In the genomic region with DNA sequence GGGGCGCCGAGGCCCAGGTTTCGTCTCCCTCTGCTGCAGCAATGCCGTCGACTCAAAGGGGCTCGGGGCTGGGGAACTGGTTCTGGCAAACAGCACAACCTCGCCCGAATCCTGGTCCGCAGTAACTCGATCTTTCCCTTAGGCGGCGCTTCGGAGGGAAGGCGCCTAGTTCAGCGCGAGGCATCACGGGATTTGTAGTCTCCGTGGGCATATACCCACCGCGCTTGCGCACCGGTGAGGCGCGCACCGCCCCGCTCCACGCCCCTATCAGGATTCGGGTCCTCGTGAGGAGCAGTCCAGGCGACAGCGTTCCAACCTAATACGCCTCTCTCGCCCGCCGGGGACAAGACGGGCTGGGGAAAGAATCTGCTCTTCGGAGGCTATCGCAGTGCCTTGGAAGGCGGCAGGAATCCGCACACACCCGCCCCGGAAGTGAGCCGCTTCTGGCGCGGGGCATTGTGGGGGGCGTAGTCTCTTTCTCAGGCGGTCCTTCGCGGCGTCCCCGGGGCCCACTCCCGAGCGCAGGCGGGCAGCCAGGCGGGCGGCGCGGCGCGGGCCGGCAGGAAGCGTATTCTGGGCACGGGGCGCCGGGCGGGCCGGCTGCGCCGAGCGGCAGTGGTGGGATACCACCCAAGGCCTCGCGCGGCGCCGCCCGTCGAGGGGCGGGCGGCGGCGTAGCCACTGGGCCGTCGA, we compare ENCODE assay signal across 8 cellular contexts. TPM values are rescaled to one million over a fixed set of nuclear protein-coding genes. Genes with fewer than 3 reads are reported as not detected.
DNase-seq lines count a peak whose midpoint lies in the region; ATAC-seq and TF ChIP-seq lines count a peak whose summit lies in the region.

A gene (plus strand): TSS at position 505 of the 693 bp plus-strand sequence. CDS start 235 bp downstream, outside the sequence.

- peaks cover 37% of the 10 kb centered on the region for H3K79me2 ChIP-seq in SK-N-SH (ENCODE audit: insufficient read depth)

- H3K27ac ChIP-seq in SK-N-SH (ENCODE audit: low read depth in 2 of 2, low read length in 1 of 2) (peak within 1 kb of the TSS; percentile 98 to 99), suprapubic skin (peak within 1 kb of the TSS; percentile 99)

- peak within 1 kb of the TSS; percentile 77 to 97 for H3K4me3 ChIP-seq in SK-N-SH (ENCODE audit: low read depth in 2 of 2, low read length in 1 of 2)
- peak within 1 kb of the TSS; percentile 88 for H3K4me3 ChIP-seq in suprapubic skin

- peak within 1 kb of the TSS; percentile 97 for H2AFZ ChIP-seq in SK-N-SH (ENCODE audit: low read depth)

- peak; percentile 95 for TF ChIP-seq CTCF in GM10266 (IDR thresholded peaks at IDR 0.05; ENCODE audit: control insufficient read depth, insufficient read depth, low read depth, missing control alignments)
- peak; percentile 64 for TF ChIP-seq CTCF in SK-N-SH (IDR thresholded peaks at IDR 0.05)
- peak; percentile 72 to 96 for TF ChIP-seq CTCF in suprapubic skin (IDR thresholded peaks at IDR 0.05)

- CTCF ChIA-PET in SK-N-SH (lab: Yijun Ruan, JAX): interaction anchor here (1.0 to 6.3 kb wide), 9 partner anchors 9 to 321 kb away, joined by 3 to 66 read pairs (median 5); a partner anchor contains a TSS

- TF ChIP-seq EP300 in SK-N-SH (IDR thresholded peaks at IDR 0.05; ENCODE audit: borderline replicate concordance in 1 of 2, low read depth in 1 of 2, low read length in 1 of 2) (no peak), suprapubic skin (IDR thresholded peaks at IDR 0.05) (no peak)

- DNase-seq in GM10266 (ENCODE audit: extremely low spot score) (peak; percentile 95), NCI-H1048 (lab: John Stamatoyannopoulos, UW) (peak; percentile 39), SK-N-SH (peak; percentile 94), globus pallidus (ENCODE audit: low spot score) (peak; percentile 93), occipital lobe (lab: John Stamatoyannopoulos, UW) (peak; percentile 87), suprapubic skin (ENCODE audit: low spot score in 2 of 2) (peak; percentile 96 to 98)
- peak; percentile 94 for DNase-seq in activated naive CD4-positive, alpha-beta T cell treated with anti-CD3 and anti-CD28 coated beads, Interleukin-2, amount 50 U/mL, for 16 hours

- H3K9me2 ChIP-seq in SK-N-SH: no peaks in the 10 kb centered on the region

- no peaks in the 10 kb centered on the region for H3K9me3 ChIP-seq in SK-N-SH
- H3K9me3 ChIP-seq in suprapubic skin: no peaks in the 10 kb centered on the region

- peak; percentile 39 for ATAC-seq in HG02588 (IDR thresholded peaks at IDR 0.05; ENCODE audit: unreplicated experiment)

- H3K4me1 ChIP-seq in SK-N-SH (ENCODE audit: control insufficient read depth in 1 of 2, insufficient read depth in 2 of 2, low read depth in 1 of 2, low read length in 1 of 2) (peaks cover 26 to 36% of the 10 kb centered on the region in 2 experiments), suprapubic skin (peaks cover 47% of the 10 kb centered on the region)

- H3K4me2 ChIP-seq in SK-N-SH: peak within 1 kb of the TSS; percentile 91

- TF ChIP-seq POLR2A in suprapubic skin (IDR thresholded peaks at IDR 0.05): peak; percentile 39 to 77

- POLR2A ChIA-PET in SK-N-SH (lab: Yijun Ruan, JAX): interaction anchor here (0.6 kb wide), 1 partner anchor 1246 kb away, joined by 3 read pairs; no protein-coding TSS in a partner anchor

- H3K9ac ChIP-seq in SK-N-SH: peak within 1 kb of the TSS; percentile 93

- H4K20me1 ChIP-seq in SK-N-SH (ENCODE audit: insufficient read depth): no peaks in the 10 kb centered on the region; the same call in 1 of the 2 replicates

- H3K27me3 ChIP-seq in SK-N-SH (ENCODE audit: insufficient read depth) (no peaks in the 10 kb centered on the region), suprapubic skin (no peaks in the 10 kb centered on the region)

- H3F3A ChIP-seq in SK-N-SH (replicated peaks; ENCODE audit: insufficient read depth): peaks cover 28% of the 10 kb centered on the region

- WGBS in SK-N-SH (ENCODE audit: low lambda C conversion rate): under 1% methylated on average over 30 of the region's 83 CpGs
- 2% methylated on average over 17 of the region's 83 CpGs for WGBS in suprapubic skin

- TF ChIP-seq RAD21 in SK-N-SH (IDR thresholded peaks at IDR 0.05; ENCODE audit: low read length): peak; percentile 23

- H3K36me3 ChIP-seq in SK-N-SH (replicated peaks in 1 of 2; ENCODE audit: control insufficient read depth in 1 of 2, insufficient read depth in 2 of 2, low read length in 1 of 2) (peaks cover 0 to 5% of the 10 kb centered on the region in 2 experiments), suprapubic skin (no peaks in the 10 kb centered on the region)

TF ChIP-seq in SK-N-SH, 30 proteins besides CTCF, POLR2A, EP300 and RAD21 (continues in another document):
- TF ChIP-seq TEAD4 (IDR thresholded peaks at IDR 0.05; ENCODE audit: borderline replicate concordance, insufficient read depth): no peak
- TF ChIP-seq EZH2phosphoT487 (IDR thresholded peaks at IDR 0.05; ENCODE audit: borderline replicate concordance, low read depth): no peak
- TF ChIP-seq NRF1 (IDR thresholded peaks at IDR 0.05; ENCODE audit: low read depth, low read length): peak; percentile 90
- TF ChIP-seq, protein P1, sequence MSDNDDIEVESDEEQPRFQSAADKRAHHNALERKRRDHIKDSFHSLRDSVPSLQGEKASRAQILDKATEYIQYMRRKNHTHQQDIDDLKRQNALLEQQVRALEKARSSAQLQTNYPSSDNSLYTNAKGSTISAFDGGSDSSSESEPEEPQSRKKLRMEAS (IDR thresholded peaks at IDR 0.05; ENCODE audit: low read depth): peak; percentile 64; the same call in 1 of the 2 replicates
- TF ChIP-seq, protein P2, sequence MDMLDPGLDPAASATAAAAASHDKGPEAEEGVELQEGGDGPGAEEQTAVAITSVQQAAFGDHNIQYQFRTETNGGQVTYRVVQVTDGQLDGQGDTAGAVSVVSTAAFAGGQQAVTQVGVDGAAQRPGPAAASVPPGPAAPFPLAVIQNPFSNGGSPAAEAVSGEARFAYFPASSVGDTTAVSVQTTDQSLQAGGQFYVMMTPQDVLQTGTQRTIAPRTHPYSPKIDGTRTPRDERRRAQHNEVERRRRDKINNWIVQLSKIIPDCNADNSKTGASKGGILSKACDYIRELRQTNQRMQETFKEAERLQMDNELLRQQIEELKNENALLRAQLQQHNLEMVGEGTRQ (IDR thresholded peaks at IDR 0.05; ENCODE audit: borderline replicate concordance, low read depth, low read length): no peak; the same call in 1 of the 2 replicates
- no peak for TF ChIP-seq JUND (IDR thresholded peaks at IDR 0.05)
- TF ChIP-seq RCOR1 (IDR thresholded peaks at IDR 0.05; ENCODE audit: low read length): no peak
- TF ChIP-seq, protein P3, sequence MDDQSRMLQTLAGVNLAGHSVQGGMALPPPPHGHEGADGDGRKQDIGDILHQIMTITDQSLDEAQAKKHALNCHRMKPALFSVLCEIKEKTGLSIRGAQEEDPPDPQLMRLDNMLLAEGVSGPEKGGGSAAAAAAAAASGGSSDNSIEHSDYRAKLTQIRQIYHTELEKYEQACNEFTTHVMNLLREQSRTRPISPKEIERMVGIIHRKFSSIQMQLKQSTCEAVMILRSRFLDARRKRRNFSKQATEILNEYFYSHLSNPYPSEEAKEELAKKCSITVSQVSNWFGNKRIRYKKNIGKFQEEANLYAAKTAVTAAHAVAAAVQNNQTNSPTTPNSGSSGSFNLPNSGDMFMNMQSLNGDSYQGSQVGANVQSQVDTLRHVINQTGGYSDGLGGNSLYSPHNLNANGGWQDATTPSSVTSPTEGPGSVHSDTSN (IDR thresholded peaks at IDR 0.05): no peak
- peak; percentile 17; the same call in 1 of the 2 replicates for TF ChIP-seq MXI1 (IDR thresholded peaks at IDR 0.05; ENCODE audit: low read depth, low read length)
- TF ChIP-seq, protein P4, sequence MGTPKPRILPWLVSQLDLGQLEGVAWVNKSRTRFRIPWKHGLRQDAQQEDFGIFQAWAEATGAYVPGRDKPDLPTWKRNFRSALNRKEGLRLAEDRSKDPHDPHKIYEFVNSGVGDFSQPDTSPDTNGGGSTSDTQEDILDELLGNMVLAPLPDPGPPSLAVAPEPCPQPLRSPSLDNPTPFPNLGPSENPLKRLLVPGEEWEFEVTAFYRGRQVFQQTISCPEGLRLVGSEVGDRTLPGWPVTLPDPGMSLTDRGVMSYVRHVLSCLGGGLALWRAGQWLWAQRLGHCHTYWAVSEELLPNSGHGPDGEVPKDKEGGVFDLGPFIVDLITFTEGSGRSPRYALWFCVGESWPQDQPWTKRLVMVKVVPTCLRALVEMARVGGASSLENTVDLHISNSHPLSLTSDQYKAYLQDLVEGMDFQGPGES (IDR thresholded peaks at IDR 0.05; ENCODE audit: low read depth, low read length): no peak
- TF ChIP-seq, protein P5, sequence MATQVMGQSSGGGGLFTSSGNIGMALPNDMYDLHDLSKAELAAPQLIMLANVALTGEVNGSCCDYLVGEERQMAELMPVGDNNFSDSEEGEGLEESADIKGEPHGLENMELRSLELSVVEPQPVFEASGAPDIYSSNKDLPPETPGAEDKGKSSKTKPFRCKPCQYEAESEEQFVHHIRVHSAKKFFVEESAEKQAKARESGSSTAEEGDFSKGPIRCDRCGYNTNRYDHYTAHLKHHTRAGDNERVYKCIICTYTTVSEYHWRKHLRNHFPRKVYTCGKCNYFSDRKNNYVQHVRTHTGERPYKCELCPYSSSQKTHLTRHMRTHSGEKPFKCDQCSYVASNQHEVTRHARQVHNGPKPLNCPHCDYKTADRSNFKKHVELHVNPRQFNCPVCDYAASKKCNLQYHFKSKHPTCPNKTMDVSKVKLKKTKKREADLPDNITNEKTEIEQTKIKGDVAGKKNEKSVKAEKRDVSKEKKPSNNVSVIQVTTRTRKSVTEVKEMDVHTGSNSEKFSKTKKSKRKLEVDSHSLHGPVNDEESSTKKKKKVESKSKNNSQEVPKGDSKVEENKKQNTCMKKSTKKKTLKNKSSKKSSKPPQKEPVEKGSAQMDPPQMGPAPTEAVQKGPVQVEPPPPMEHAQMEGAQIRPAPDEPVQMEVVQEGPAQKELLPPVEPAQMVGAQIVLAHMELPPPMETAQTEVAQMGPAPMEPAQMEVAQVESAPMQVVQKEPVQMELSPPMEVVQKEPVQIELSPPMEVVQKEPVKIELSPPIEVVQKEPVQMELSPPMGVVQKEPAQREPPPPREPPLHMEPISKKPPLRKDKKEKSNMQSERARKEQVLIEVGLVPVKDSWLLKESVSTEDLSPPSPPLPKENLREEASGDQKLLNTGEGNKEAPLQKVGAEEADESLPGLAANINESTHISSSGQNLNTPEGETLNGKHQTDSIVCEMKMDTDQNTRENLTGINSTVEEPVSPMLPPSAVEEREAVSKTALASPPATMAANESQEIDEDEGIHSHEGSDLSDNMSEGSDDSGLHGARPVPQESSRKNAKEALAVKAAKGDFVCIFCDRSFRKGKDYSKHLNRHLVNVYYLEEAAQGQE (IDR thresholded peaks at IDR 0.05; ENCODE audit: low read depth, low read length): no peak

RNA-seq across cellular contexts. Expression of the gene that starts here (rescaled TPM):
- 32.3 and 34.8 TPM in 2 replicates for polyA plus RNA-seq in SK-N-SH (2012; rRNA removed)
- polyA plus RNA-seq in SK-N-SH (2012; cell fraction: cytosol; rRNA removed): 22.3 and 29.9 TPM in 2 replicates
- 12.6 and 14.7 TPM in 2 replicates for polyA plus RNA-seq in SK-N-SH (2012; cell fraction: nucleus; rRNA removed)
- 25.3 TPM for total RNA-seq in occipital lobe
- total RNA-seq in suprapubic skin: 10 to 100 TPM; 45.7 to 92.0 (median 76.4) TPM

Comparison
In these comparisons a context has a peak if more than half of its experiments do, and no peak if none do; other contexts are left out.
1. Peak in every context shown above with its lines: DNase-seq, ATAC-seq, H3K4me3 ChIP-seq and H3K27ac ChIP-seq.
2. DNase-seq: peak in every context shown above with its lines; median percentile 97 in suprapubic skin; 95 in GM10266; 94 in SK-N-SH; 94 in activated naive CD4-positive, alpha-beta T cell treated with anti-CD3 and anti-CD28 coated beads, Interleukin-2, amount 50 U/mL, for 16 hours; 93 in globus pallidus; 87 in occipital lobe; 39 in NCI-H1048.